Comparison of ENCODE assay signal across 9 cellular contexts in genomic region chr4:47490550-47490949, GRCh38. TPM values are rescaled to one million over a fixed set of nuclear protein-coding genes. Genes with fewer than 3 reads are reported as not detected.
A peak's percentile ranks its signal among the peaks of the same experiment; 100 is the strongest.
DNase-seq lines count a peak whose midpoint lies in the region; ATAC-seq, FAIRE-seq and TF ChIP-seq lines count a peak whose summit lies in the region.
"Had no signal": no experiment of that assay in that cellular context is flagged by ENCODE, and none has a peak within 500 bp of the region (broad histone marks: within the 10 kb centered on the region; RNA-seq: fewer than 3 reads in every experiment).

No MANE protein-coding gene starts in this region.

- peaks cover 0 to 4% (median 0%) of the 10 kb centered on the region in 8 donors for H3K9me3 ChIP-seq in spleen
- H3K9me3 ChIP-seq: pancreas had no signal

- intact Hi-C loops in spleen (cut with DNase I; ENCODE audit: low total_unique reads), result no loop called here

- peak; percentile 68 for ATAC-seq in HG03108 (IDR thresholded peaks at IDR 0.05; ENCODE audit: unreplicated experiment)

- H3K4me3 ChIP-seq in fibroblast of mammary gland (ENCODE audit: control insufficient read depth, low read depth, low read length) (no peak overlapping the region), spleen (peak overlapping the region in 1 of 8 donors; percentile 15)
- H3K4me3 ChIP-seq: pancreas had no signal

- TF ChIP-seq POLR2A in spleen (IDR thresholded peaks at IDR 0.05), result no peak

- H3K4me1 ChIP-seq in spleen, result peaks cover 17 to 95% (median 55%) of the 10 kb centered on the region in 6 donors

- DNase-seq in DMS53 treated with DMSO at 0.1 percent for 48 hours (lab: John Stamatoyannopoulos, UW; ENCODE audit: unreplicated experiment) (peak; percentile 15), GM19239 (ENCODE audit: insufficient read length, low spot score) (no peak), RPMI8226 (peak; percentile 28), fibroblast of mammary gland (ENCODE audit: low read depth) (peak; percentile 59), spleen (no peak), NCI-H2107 treated with DMSO at 0.1 percent for 48 hours (lab: John Stamatoyannopoulos, UW; ENCODE audit: unreplicated experiment) (no peak), NCI-H345 (lab: John Stamatoyannopoulos, UW) (no peak)
- DNase-seq: pancreas had no signal

- H3K27ac ChIP-seq in spleen, result peak overlapping the region in 3 of 8 donors; percentile 22 to 52 (median 28)
- H3K27ac ChIP-seq: pancreas had no signal

- TF ChIP-seq CTCF in fibroblast of mammary gland (conservative IDR thresholded peaks at IDR 0.05; ENCODE audit: control insufficient read depth, insufficient read depth, low read depth, low read length) (peak; percentile 54), spleen (IDR thresholded peaks at IDR 0.05 in 8 of 11, conservative IDR thresholded peaks at IDR 0.05 in 3 of 11) (peak in 8 of 11 experiments; percentile 31 to 61 (median 48))

- H3K36me3 ChIP-seq in spleen, result no peaks in the 10 kb centered on the region
- H3K36me3 ChIP-seq: pancreas had no signal

- FAIRE-seq in GM19239 (lab: Jason Lieb, UNC), result peak; percentile 97

- no peaks in the 10 kb centered on the region for H3K27me3 ChIP-seq in spleen (replicated peaks in 1 of 7)
- H3K27me3 ChIP-seq: pancreas had no signal

- 74 to 88% (median 84%) methylated on average over 4 of the region's 4 CpGs for WGBS in spleen, 5 donors

RNA-seq across cellular contexts. Expression of gene ATP10D, which starts 5.5 kb away (rescaled TPM):
- total RNA-seq in spleen, result 10 to 100 TPM; 47.3 to 79.1 (median 52.8) TPM
- 1 to 10 TPM; 4.6 to 6.4 (median 5.6) TPM for polyA plus RNA-seq in spleen

RNA-seq across cellular contexts. Expression of gene COMMD8, which starts 27.0 kb away (rescaled TPM):
- total RNA-seq in spleen, result 10 to 100 TPM; 14.1 to 21.1 (median 19.4) TPM
- 10 to 100 TPM; 25.2 to 30.9 (median 28.5) TPM for polyA plus RNA-seq in spleen

Comparison
In these comparisons a context has a peak if more than half of its experiments do, and no peak if none do; other contexts are left out.
1. DNase-seq: peak in DMS53 treated with DMSO at 0.1 percent for 48 hours (single experiment), RPMI8226 (single experiment) and fibroblast of mammary gland (single experiment); none in GM19239 (single experiment), spleen (single experiment), NCI-H2107 treated with DMSO at 0.1 percent for 48 hours (single experiment) and NCI-H345 (single experiment).